Comparison of ENCODE assay signal across 9 cellular contexts in the genomic region with DNA sequence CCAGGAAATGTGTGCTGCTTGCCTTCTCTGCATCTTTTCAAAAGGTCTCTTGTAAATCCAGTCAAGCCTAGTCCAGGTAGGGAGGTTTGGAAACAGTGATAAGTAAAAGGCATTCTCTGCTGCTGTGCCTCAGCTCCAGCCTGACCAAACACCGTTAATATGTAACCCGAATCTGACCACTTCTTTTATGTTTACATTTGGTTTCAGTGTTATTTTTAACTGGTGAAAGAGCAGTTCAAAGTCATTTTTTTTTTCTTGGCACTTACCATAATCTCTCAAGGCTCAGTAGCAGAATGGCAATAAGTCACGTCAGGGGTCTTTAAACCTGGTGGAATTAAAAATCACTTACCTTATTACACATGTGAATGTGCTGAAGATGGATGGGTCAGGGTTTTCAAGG.
DNase-seq lines count a peak whose midpoint lies in the region; ATAC-seq and TF ChIP-seq lines count a peak whose summit lies in the region.
"Had no signal": no experiment of that assay in that cellular context is flagged by ENCODE, and none has a peak within 500 bp of the region (broad histone marks: within the 10 kb centered on the region; RNA-seq: fewer than 3 reads in every experiment).

No MANE protein-coding gene starts in this region.

- no peak for TF ChIP-seq CTCF in mammary epithelial cell (conservative IDR thresholded peaks at IDR 0.05 in 1 of 2, IDR thresholded peaks at IDR 0.05 in 1 of 2; ENCODE audit: extremely low read depth in 1 of 2, insufficient read depth in 1 of 2, low read depth in 1 of 2, low read length in 2 of 2)
- no peak for TF ChIP-seq CTCF in natural killer cell (IDR thresholded peaks at IDR 0.05)

- no peaks in the 10 kb centered on the region for H4K20me1 ChIP-seq in mammary epithelial cell (ENCODE audit: insufficient read depth, low read length)

- CTCF ChIA-PET in mammary epithelial cell (lab: Charles Lee; ENCODE audit: low non-redundant PET), result no interaction called here

- intact Hi-C loops in mammary epithelial cell (cut with micrococcal nuclease) (no loop called here), natural killer cell (cut with micrococcal nuclease) (no loop called here)

- no peaks in the 10 kb centered on the region for H3K9me3 Mint-ChIP-seq in natural killer cell

- H3K79me2 ChIP-seq in mammary epithelial cell (ENCODE audit: insufficient read depth, low read length), result no peaks in the 10 kb centered on the region

- H3K9ac ChIP-seq in mammary epithelial cell (ENCODE audit: insufficient read depth, low read length), result no peak overlapping the region

- peaks cover 21 to 54% of the 10 kb centered on the region in 2 donors for H3K27me3 Mint-ChIP-seq in natural killer cell (ENCODE audit: low read depth in 2 of 2)

- no peak overlapping the region for H3K4me2 ChIP-seq in mammary epithelial cell (ENCODE audit: insufficient read depth, low read depth, low read length)

- no peaks in the 10 kb centered on the region for H3K9me3 ChIP-seq in mammary epithelial cell (replicated peaks; ENCODE audit: insufficient read depth, low read length)

- no peaks in the 10 kb centered on the region for H3K27me3 ChIP-seq in mammary epithelial cell (ENCODE audit: insufficient read depth, low read length)
- H3K27me3 ChIP-seq: cardiac muscle cell had no signal

- H3K4me3 Mint-ChIP-seq in natural killer cell, result no peak overlapping the region

- no peak overlapping the region for H3K27ac ChIP-seq in mammary epithelial cell (ENCODE audit: insufficient read depth, low read depth, low read length)
- H3K27ac ChIP-seq: cardiac muscle cell had no signal

- ATAC-seq in GM19023 (IDR thresholded peaks at IDR 0.05; ENCODE audit: unreplicated experiment) (peak; percentile 45), HG03108 (IDR thresholded peaks at IDR 0.05; ENCODE audit: unreplicated experiment) (peak; percentile 48), natural killer cell (no peak)

- peaks cover 8% of the 10 kb centered on the region for H3K4me1 ChIP-seq in mammary epithelial cell (ENCODE audit: insufficient read depth, low read length)

- peaks cover 48 to 59% of the 10 kb centered on the region in 2 donors for H3K4me1 Mint-ChIP-seq in natural killer cell

- no TSS peak for BruUV-seq in mammary epithelial cell (replicated peaks; lab: Mats Ljungman, UMichigan)

- dilution Hi-C loops in mammary epithelial cell (cut with HindIII; ENCODE audit: low sequenced_read_pairs), result no loop called here

- no peaks in the 10 kb centered on the region for H3K36me3 Mint-ChIP-seq in natural killer cell

- H3K4me3 ChIP-seq in mammary epithelial cell (replicated peaks in 1 of 3; ENCODE audit: insufficient read depth in 1 of 3, low read depth in 2 of 3, low read length in 3 of 3), result no peak overlapping the region
- H3K4me3 ChIP-seq: cardiac muscle cell had no signal

- H3K27ac Mint-ChIP-seq in natural killer cell, result no peak overlapping the region

- in situ Hi-C loops in mammary epithelial cell (cut with MboI; ENCODE audit: low sequenced_read_pairs in 2 of 2), result no loop called here

- WGBS in mammary epithelial cell (ENCODE audit: low coverage, missing lambda C conversion rate), result 21% methylated on average over 3 of the region's 3 CpGs

- H2AFZ ChIP-seq in mammary epithelial cell (ENCODE audit: low read depth, low read length), result peak overlapping the region; percentile 24

- no peaks in the 10 kb centered on the region for H3K36me3 ChIP-seq in mammary epithelial cell (ENCODE audit: insufficient read depth, low read length)
- H3K36me3 ChIP-seq: cardiac muscle cell had no signal

- DNase-seq in A172 (ENCODE audit: low spot score) (peak; percentile 13), mammary epithelial cell (no peak), amygdala (lab: John Stamatoyannopoulos, UW) (no peak), NCI-H1417 treated with DMSO at 0.1 percent for 48 hours (lab: John Stamatoyannopoulos, UW) (no peak), natural killer cell (no peak)
- DNase-seq in activated CD8-positive, alpha-beta memory T cell treated with anti-CD3 and anti-CD28 coated beads, Interleukin-2, amount 50 U/mL, for 4 hours, result no peak

Comparison
In these comparisons a context has a peak if more than half of its experiments do, and no peak if none do; other contexts are left out.
1. ATAC-seq: peak in GM19023 (single experiment) and HG03108 (single experiment); none in natural killer cell (0 of 3).